Comparison of ENCODE assay signal across 8 cellular contexts in the genomic region with DNA sequence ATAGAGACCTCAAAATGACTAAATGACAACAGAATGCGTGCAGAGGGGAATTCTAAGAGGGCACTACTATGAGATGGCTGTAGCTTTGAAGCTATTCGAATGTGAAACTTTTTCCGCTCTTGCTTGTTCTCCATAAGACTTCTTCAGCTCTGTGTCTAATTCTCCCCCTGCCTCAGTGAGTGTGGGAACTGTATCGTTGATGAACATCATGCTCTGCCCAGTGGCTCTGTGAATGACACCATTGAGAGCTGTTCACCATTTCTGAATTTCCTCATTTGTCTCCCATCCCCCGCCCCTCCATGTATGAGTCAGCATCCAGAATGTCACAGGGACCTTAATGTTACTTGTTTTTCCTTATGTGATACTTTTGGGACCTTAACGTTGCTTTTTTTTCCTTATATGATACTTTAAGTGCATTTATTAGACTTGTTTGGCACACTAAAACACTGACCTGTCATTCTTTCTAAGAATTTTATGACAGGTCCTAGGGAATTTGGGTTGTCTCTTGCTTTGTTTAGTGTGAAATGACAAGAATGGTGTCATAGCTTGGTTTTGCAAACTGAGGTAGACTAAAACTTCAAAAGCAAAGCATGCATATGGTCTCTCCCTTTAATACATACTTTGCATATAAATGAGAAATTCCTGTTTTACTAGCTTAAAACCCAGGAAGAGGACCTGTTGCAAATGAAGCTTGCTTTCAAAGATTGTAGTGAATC.
DNase-seq lines count a peak whose midpoint lies in the region; ATAC-seq, FAIRE-seq and TF ChIP-seq lines count a peak whose summit lies in the region.

No MANE protein-coding gene starts in this region.

- H3K36me3 ChIP-seq in endothelial cell of umbilical vein (ENCODE audit: control insufficient read depth in 2 of 2, extremely low read depth in 1 of 2, insufficient read depth in 2 of 2, low read length in 2 of 2) = peaks cover 2 to 6% of the 10 kb centered on the region in 2 experiments

- H3K27ac ChIP-seq in endothelial cell of umbilical vein (ENCODE audit: insufficient read depth, low read depth, low read length) = peak overlapping the region; percentile 99

- ATAC-seq in HG02938 (IDR thresholded peaks at IDR 0.05; ENCODE audit: unreplicated experiment) (peak; percentile 28), SK-N-SH treated with all-trans-retinoic acid at 6 μM for 48 hours (no peak)

- CTCF ChIA-PET in endothelial cell of umbilical vein (lab: Charles Lee) = interaction anchor here (0.7 to 1.8 kb wide), 7 partner anchors 10 to 366 kb away, joined by 3 to 6 read pairs (median 3); no protein-coding TSS in a partner anchor

- no peak for TF ChIP-seq CTCF in endothelial cell of umbilical vein (IDR thresholded peaks at IDR 0.05; ENCODE audit: extremely low read depth in 1 of 2, insufficient read depth in 1 of 2, low read depth in 1 of 2, low read length in 2 of 2)

- dilution Hi-C loops in endothelial cell of umbilical vein (cut with MboI; ENCODE audit: extremely low pct_ligation_motif_present, low sequenced_read_pairs) = no loop called here

- peak overlapping the region; percentile 57 for H3K4me2 ChIP-seq in endothelial cell of umbilical vein (ENCODE audit: insufficient read depth, low read length)

- no peaks in the 10 kb centered on the region for H4K20me1 ChIP-seq in endothelial cell of umbilical vein (replicated peaks; ENCODE audit: control insufficient read depth, extremely low read depth, insufficient read depth, low read length)

- H3K4me3 ChIP-seq in endothelial cell of umbilical vein (replicated peaks in 1 of 3; ENCODE audit: insufficient read depth in 1 of 3, low read depth in 1 of 3, low read length in 3 of 3) = no peak overlapping the region

- POLR2A ChIA-PET in endothelial cell of umbilical vein (lab: Charles Lee) = interaction anchor here (0.6 kb wide), 1 partner anchor 94 kb away, joined by 3 read pairs; no protein-coding TSS in a partner anchor

- TF ChIP-seq POLR2A in endothelial cell of umbilical vein (IDR thresholded peaks at IDR 0.05; ENCODE audit: low read depth, low read length) = peak; percentile 41

- no TSS peak for BruUV-seq in endothelial cell of umbilical vein (replicated peaks; lab: Mats Ljungman, UMichigan)

- peak; percentile 28 for FAIRE-seq in endothelial cell of umbilical vein (lab: Jason Lieb, UNC)

- DNase-seq in NK-92 treated with Interleukin-12 subunit alpha and Interleukin-12 subunit beta, amount 100 ng/mL, for 24 hours (lab: John Stamatoyannopoulos, UW) = peak; percentile 47
- DNase-seq in NK-92 (lab: John Stamatoyannopoulos, UW; ENCODE audit: unreplicated experiment) = no peak
- peak; percentile 78 for DNase-seq in endothelial cell of umbilical vein (ENCODE audit: low read depth, low spot score)
- peak; percentile 50 for DNase-seq in myocyte (ENCODE audit: low read depth)
- no peak for DNase-seq in GM19238 (ENCODE audit: insufficient read length, low spot score)
- DNase-seq in GOT3 (lab: John Stamatoyannopoulos, UW) = no peak

- no peaks in the 10 kb centered on the region for H3K9me3 ChIP-seq in endothelial cell of umbilical vein (replicated peaks; ENCODE audit: control insufficient read depth, insufficient read depth, low read length)

- intact Hi-C loops in endothelial cell of umbilical vein (cut with micrococcal nuclease) = loop anchor here (1.0 to 5.0 kb wide), 3 partner anchors 9 to 178 kb away; no protein-coding TSS in a partner anchor

- H3K4me1 ChIP-seq in endothelial cell of umbilical vein (ENCODE audit: control insufficient read depth, extremely low read depth, insufficient read depth, low read length) = peaks cover 90% of the 10 kb centered on the region

- no peaks in the 10 kb centered on the region for H3K9me1 ChIP-seq in endothelial cell of umbilical vein (replicated peaks; ENCODE audit: control insufficient read depth, extremely low read depth, insufficient read depth, low read length)

- peaks cover 41% of the 10 kb centered on the region for H3K79me2 ChIP-seq in endothelial cell of umbilical vein (ENCODE audit: control insufficient read depth, insufficient read depth, low read length)

- peak overlapping the region; percentile 83 for H3K9ac ChIP-seq in endothelial cell of umbilical vein (replicated peaks; ENCODE audit: extremely low read depth, insufficient read depth, low read length)

- no peaks in the 10 kb centered on the region for H3K27me3 ChIP-seq in endothelial cell of umbilical vein (ENCODE audit: control insufficient read depth in 2 of 2, insufficient read depth in 2 of 2, low read length in 2 of 2)

- H2AFZ ChIP-seq in endothelial cell of umbilical vein (ENCODE audit: low read depth, low read length) = no peak overlapping the region

TF ChIP-seq in SK-N-SH treated with all-trans-retinoic acid at 6 μM for 48 hours, 23 proteins besides CTCF, POLR2A, EP300 and RAD21:
- TF ChIP-seq ZFP3 (CRISPR knock-in tag; IDR thresholded peaks at IDR 0.05) (peak; percentile 74), ZNF70 (CRISPR knock-in tag; IDR thresholded peaks at IDR 0.05) (no peak)

TF ChIP-seq in endothelial cell of umbilical vein, 7 proteins besides CTCF, POLR2A, EP300 and RAD21:
- peak; percentile 11 for TF ChIP-seq GATA2 (IDR thresholded peaks at IDR 0.05; ENCODE audit: insufficient read depth, insufficient read length, low read depth, low read length)
- TF ChIP-seq EZH2 (IDR thresholded peaks at IDR 0.05; ENCODE audit: borderline replicate concordance, low read depth, low read length, severe bottlenecking) = no peak
- no peak for TF ChIP-seq MYC (IDR thresholded peaks at IDR 0.05; ENCODE audit: low read depth, low read length)
- peak; percentile 87 for TF ChIP-seq FOS (IDR thresholded peaks at IDR 0.05; ENCODE audit: borderline replicate concordance, insufficient read depth, low read length)
- peak; percentile 53 for TF ChIP-seq JUN (IDR thresholded peaks at IDR 0.05; ENCODE audit: borderline replicate concordance, insufficient read depth, insufficient read length, low read depth)
- peak; percentile 47 for TF ChIP-seq POLR2AphosphoS5 (IDR thresholded peaks at IDR 0.05; ENCODE audit: insufficient read depth, low read depth, low read length)
- no peak for TF ChIP-seq MAX (IDR thresholded peaks at IDR 0.05; ENCODE audit: insufficient read depth, insufficient read length)

Comparison
In these comparisons a context has a peak if more than half of its experiments do, and no peak if none do; other contexts are left out.
1. DNase-seq: peak in NK-92 treated with Interleukin-12 subunit alpha and Interleukin-12 subunit beta, amount 100 ng/mL, for 24 hours (single experiment), endothelial cell of umbilical vein (single experiment) and myocyte (single experiment); none in NK-92 (single experiment), GM19238 (single experiment) and GOT3 (single experiment).